26 cellular contexts compared by ENCODE assay signal in the genomic region with DNA sequence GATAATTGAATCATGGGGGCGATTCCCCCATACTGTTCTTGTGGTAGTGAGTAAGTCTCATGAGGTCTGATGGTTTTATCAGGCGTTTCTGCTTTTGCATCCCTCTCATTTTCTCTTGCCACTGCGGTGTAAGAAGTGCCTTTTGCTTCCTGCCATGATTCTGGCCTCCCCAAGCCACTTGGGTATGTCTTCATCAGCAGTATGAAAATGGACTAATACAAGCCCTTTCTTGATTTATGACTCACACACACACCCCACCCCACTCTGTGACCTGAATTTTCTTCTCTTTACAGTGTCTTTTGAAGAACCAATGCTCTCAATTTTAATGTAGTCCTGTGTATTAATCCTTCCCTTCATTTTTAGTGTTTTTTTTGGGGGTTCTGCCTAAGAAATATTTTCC.
DNase-seq lines count a peak whose midpoint lies in the region; ATAC-seq, FAIRE-seq and TF ChIP-seq lines count a peak whose summit lies in the region.
"Had no signal": no experiment of that assay in that cellular context is flagged by ENCODE, and none has a peak within 500 bp of the region (broad histone marks: within the 10 kb centered on the region; RNA-seq: fewer than 3 reads in every experiment).

No MANE protein-coding gene starts in this region.

- no peaks in the 10 kb centered on the region for H3K27me3 Mint-ChIP-seq in activated CD8-positive, alpha-beta memory T cell treated with anti-CD3 and anti-CD28 coated beads, Interleukin-2, amount 10 ng/mL, durations not matched to agents 7 days and 5 days
- no peaks in the 10 kb centered on the region for H3K27me3 Mint-ChIP-seq in osteocyte (ENCODE audit: unreplicated experiment)

- no peaks in the 10 kb centered on the region for H3K4me1 Mint-ChIP-seq in activated CD8-positive, alpha-beta memory T cell treated with anti-CD3 and anti-CD28 coated beads, Interleukin-2, amount 10 ng/mL, durations not matched to agents 7 days and 5 days
- no peaks in the 10 kb centered on the region for H3K4me1 Mint-ChIP-seq in osteocyte (ENCODE audit: unreplicated experiment)
- H3K4me1 Mint-ChIP-seq: CD14-positive monocyte had no signal

- H3K4me1 ChIP-seq in SJCRH30 = no peaks in the 10 kb centered on the region
- H3K4me1 ChIP-seq: A549; BE2C; BLaER1 treated with 17β-estradiol and CSF1 and Interleukin-3, amounts not matched to agents 10 nM and 100 nM; HAP-1 had no signal

- no peak overlapping the region for H3K4me3 Mint-ChIP-seq in activated CD8-positive, alpha-beta memory T cell treated with anti-CD3 and anti-CD28 coated beads, Interleukin-2, amount 10 ng/mL, durations not matched to agents 7 days and 5 days
- no peak overlapping the region for H3K4me3 Mint-ChIP-seq in osteocyte (ENCODE audit: unreplicated experiment)
- H3K4me3 Mint-ChIP-seq: CD14-positive monocyte; CD4-positive, alpha-beta memory T cell; HFFc6 had no signal

- DNase-seq in HuH-7.5 (ENCODE audit: low spot score) = peak; percentile 1
- DNase-seq in activated CD8-positive, alpha-beta memory T cell treated with anti-CD3 and anti-CD28 coated beads, Interleukin-2, amount 10 ng/mL, durations not matched to agents 7 days and 5 days = peak; percentile 16
- peak; percentile 35 for DNase-seq in bronchial epithelial cell (ENCODE audit: low read depth)
- peak; percentile 25 for DNase-seq in osteocyte (ENCODE audit: extremely low spot score, unreplicated experiment)
- no peak for DNase-seq in NCI-H2227 (lab: John Stamatoyannopoulos, UW; ENCODE audit: unreplicated experiment)
- DNase-seq in SJCRH30 = no peak
- DNase-seq: 8988T; ACHN; AML-193; BE2C; Calu3; CD4-positive, alpha-beta memory T cell; COR-L47; DMS53; DMS79 treated with DMSO at 0.1 percent for 48 hours; GF-D8; GOT3; HFFc6 had no signal

- H3K36me3 Mint-ChIP-seq in activated CD8-positive, alpha-beta memory T cell treated with anti-CD3 and anti-CD28 coated beads, Interleukin-2, amount 10 ng/mL, durations not matched to agents 7 days and 5 days = peaks cover 10% of the 10 kb centered on the region
- H3K36me3 Mint-ChIP-seq in osteocyte (ENCODE audit: unreplicated experiment) = no peaks in the 10 kb centered on the region
- H3K36me3 Mint-ChIP-seq: CD14-positive monocyte had no signal

- H3K9me3 Mint-ChIP-seq in activated CD8-positive, alpha-beta memory T cell treated with anti-CD3 and anti-CD28 coated beads, Interleukin-2, amount 10 ng/mL, durations not matched to agents 7 days and 5 days (ENCODE audit: low read depth) = peaks cover 9% of the 10 kb centered on the region
- no peaks in the 10 kb centered on the region for H3K9me3 Mint-ChIP-seq in osteocyte (ENCODE audit: unreplicated experiment)
- H3K9me3 Mint-ChIP-seq: HFFc6 had no signal

- H3K4me3 ChIP-seq in bronchial epithelial cell (ENCODE audit: low read depth, low read length) (no peak overlapping the region), SJCRH30 (no peak overlapping the region)
- H3K4me3 ChIP-seq: A549; BLaER1 treated with 17β-estradiol and CSF1 and Interleukin-3, amounts not matched to agents 10 nM and 100 nM; HAP-1 had no signal

- no peak for FAIRE-seq in bronchial epithelial cell (lab: Jason Lieb, UNC)
- FAIRE-seq: A549, GM12891, GM18507, H54 had no signal

- H3K27ac ChIP-seq in SJCRH30 = no peak overlapping the region
- H3K27ac ChIP-seq: A549; BLaER1 treated with 17β-estradiol and CSF1 and Interleukin-3, amounts not matched to agents 10 nM and 100 nM had no signal

- no peaks in the 10 kb centered on the region for H3K9me3 ChIP-seq in SJCRH30 (replicated peaks)
- H3K9me3 ChIP-seq: A549, BE2C had no signal

- no peaks in the 10 kb centered on the region for H3K36me3 ChIP-seq in bronchial epithelial cell (ENCODE audit: control insufficient read depth, insufficient read depth, low read length)
- no peaks in the 10 kb centered on the region for H3K36me3 ChIP-seq in SJCRH30
- H3K36me3 ChIP-seq: BE2C; BLaER1 treated with 17β-estradiol and CSF1 and Interleukin-3, amounts not matched to agents 10 nM and 100 nM; HAP-1 had no signal

- H3K27me3 ChIP-seq in bronchial epithelial cell (ENCODE audit: control insufficient read depth, insufficient read depth, low read length) = no peaks in the 10 kb centered on the region
- H3K27me3 ChIP-seq in SJCRH30 = no peaks in the 10 kb centered on the region
- H3K27me3 ChIP-seq: BE2C; BLaER1 treated with 17β-estradiol and CSF1 and Interleukin-3, amounts not matched to agents 10 nM and 100 nM had no signal

- H3K27ac Mint-ChIP-seq in activated CD8-positive, alpha-beta memory T cell treated with anti-CD3 and anti-CD28 coated beads, Interleukin-2, amount 10 ng/mL, durations not matched to agents 7 days and 5 days = no peak overlapping the region
- no peak overlapping the region for H3K27ac Mint-ChIP-seq in osteocyte (ENCODE audit: unreplicated experiment)
- H3K27ac Mint-ChIP-seq: CD14-positive monocyte, HFFc6 had no signal

- CTCF ChIA-PET in activated CD8-positive, alpha-beta memory T cell treated with anti-CD3 and anti-CD28 coated beads, Interleukin-2, amount 10 ng/mL, durations not matched to agents 7 days and 5 days (lab: Charles Lee) = no interaction called here

- ATAC-seq in activated CD8-positive, alpha-beta memory T cell treated with anti-CD3 and anti-CD28 coated beads, Interleukin-2, amount 10 ng/mL, durations not matched to agents 7 days and 5 days = no peak
- no peak for ATAC-seq in HG03045 (IDR thresholded peaks at IDR 0.05; ENCODE audit: unreplicated experiment)
- ATAC-seq: A549 had no signal

- TF ChIP-seq CTCF in bronchial epithelial cell (IDR thresholded peaks at IDR 0.05; ENCODE audit: insufficient read depth, low read length, severe bottlenecking) (no peak), osteocyte (IDR thresholded peaks at IDR 0.05) (no peak)

Comparison
In these comparisons a context has a peak if more than half of its experiments do, and no peak if none do; other contexts are left out.
1. DNase-seq: peak in HuH-7.5 (single experiment), activated CD8-positive, alpha-beta memory T cell treated with anti-CD3 and anti-CD28 coated beads, Interleukin-2, amount 10 ng/mL, durations not matched to agents 7 days and 5 days (single experiment), bronchial epithelial cell (single experiment) and osteocyte (single experiment); none in NCI-H2227 (single experiment) and SJCRH30 (0 of 2).